In the genomic region with DNA sequence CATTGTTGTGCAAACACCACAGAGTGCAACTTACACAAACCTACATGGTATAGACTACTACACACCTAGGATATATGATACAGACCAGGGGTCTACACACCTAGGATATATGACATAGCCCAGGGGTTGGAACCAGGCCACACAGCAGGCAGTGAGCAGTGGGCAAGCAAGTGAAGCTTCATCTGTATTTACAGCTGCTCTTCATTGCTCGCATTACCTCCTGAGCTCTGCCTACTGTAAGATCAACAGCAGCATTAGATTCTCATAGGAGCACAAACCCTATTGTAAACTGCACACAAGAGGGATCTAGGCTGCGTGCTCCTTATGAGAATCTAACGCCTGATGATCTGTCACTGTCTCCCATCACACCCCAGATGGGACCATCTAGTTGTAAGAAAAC, we compare ENCODE assay signal across 25 cellular contexts. TPM values are rescaled to one million over a fixed set of nuclear protein-coding genes. Genes with fewer than 3 reads are reported as not detected.
DNase-seq lines count a peak whose midpoint lies in the region; ATAC-seq, FAIRE-seq and TF ChIP-seq lines count a peak whose summit lies in the region.
"Had no signal": no experiment of that assay in that cellular context is flagged by ENCODE, and none has a peak within 500 bp of the region (broad histone marks: within the 10 kb centered on the region; RNA-seq: fewer than 3 reads in every experiment).

No MANE protein-coding gene starts in this region.

- no peaks in the 10 kb centered on the region for H3K4me1 ChIP-seq in HEK293 (ENCODE audit: control insufficient read depth, insufficient read depth, low read length)
- no peaks in the 10 kb centered on the region for H3K4me1 ChIP-seq in K562 (replicated peaks in 1 of 2; ENCODE audit: control insufficient read depth in 2 of 2, insufficient read depth in 2 of 2, low read length in 2 of 2)
- H3K4me1 ChIP-seq: BE2C, BLaER1 had no signal

- no peak overlapping the region for H2AFZ ChIP-seq in K562 (ENCODE audit: low read depth, low read length)

- no peaks in the 10 kb centered on the region for H3K9me1 ChIP-seq in K562 (ENCODE audit: control insufficient read depth, insufficient read depth, low read length)

- H3K9ac ChIP-seq in K562 (ENCODE audit: insufficient read depth in 1 of 2, low read depth in 2 of 2, low read length in 2 of 2), result no peak overlapping the region
- H3K9ac ChIP-seq: BLaER1 had no signal

- H3K9me3 ChIP-seq in HEK293 (ENCODE audit: control insufficient read depth, insufficient read depth, low read depth, low read length), result no peaks in the 10 kb centered on the region
- no peaks in the 10 kb centered on the region for H3K9me3 ChIP-seq in K562 (replicated peaks; ENCODE audit: control insufficient read depth, insufficient read depth, low read depth, low read length)
- H3K9me3 ChIP-seq: BE2C, BLaER1 had no signal

- in situ Hi-C loops in K562 (cut with MboI), result no loop called here

- peak; percentile 11 for FAIRE-seq in K562 (lab: Jason Lieb, UNC)
- FAIRE-seq: A204.1, GM12878, GM12892, GM18507 had no signal

- BruUV-seq in K562 (replicated peaks; lab: Mats Ljungman, UMichigan), result no TSS peak

- no peak for TF ChIP-seq RAD21 in K562 (CRISPR knock-in tag; conservative IDR thresholded peaks at IDR 0.05 in 1 of 2, IDR thresholded peaks at IDR 0.05 in 1 of 2)

- CTCF ChIA-PET in HEK293 (lab: Yijun Ruan, JAX) (interaction anchor here (0.6 kb wide), 1 partner anchor 368 kb away, joined by 3 read pairs; no protein-coding TSS in a partner anchor), K562 (lab: Yijun Ruan, JAX; ENCODE audit: low intra/inter-chr PET ratio) (no interaction called here)

- no peak for DNase-seq in K562 (ENCODE audit: extremely low read depth in 1 of 4, low spot score in 3 of 4)
- no peak for DNase-seq in kidney tubule cell (ENCODE audit: low spot score)
- no peak for DNase-seq in NCI-H446 (lab: John Stamatoyannopoulos, UW)
- DNase-seq in effector CD4-positive, alpha-beta T cell, result no peak
- DNase-seq: 8988T; ACHN; BE2C; C1 segment of cervical spinal cord; CD4-positive, alpha-beta memory T cell; CD4-positive, CD25-positive, alpha-beta regulatory T cell; CD8-positive, alpha-beta memory T cell; COR-L47; DMS 273 treated with DMSO at 0.1 percent for 48 hours; DMS153; DMS53; DMS79; DND-41; EL; GDM1 had no signal

- intact Hi-C loops in K562 (cut with micrococcal nuclease), result no loop called here

- no peaks in the 10 kb centered on the region for H4K20me1 ChIP-seq in K562 (replicated peaks; ENCODE audit: control insufficient read depth, insufficient read depth, low read length)

- no peak for TF ChIP-seq CTCF in HEK293 (tag by site-specific recombination; IDR thresholded peaks at IDR 0.05)
- no peak for TF ChIP-seq CTCF in K562 (IDR thresholded peaks at IDR 0.05 in 2 of 3, conservative IDR thresholded peaks at IDR 0.05 in 1 of 3; ENCODE audit: insufficient read depth in 2 of 3, low read depth in 1 of 3, low read length in 3 of 3)

- no peak overlapping the region for H3K4me2 ChIP-seq in K562 (ENCODE audit: insufficient read depth, low read length)
- H3K4me2 ChIP-seq: BLaER1 had no signal

- H3K4me3 ChIP-seq in HEK293 (ENCODE audit: low read depth, low read length) (no peak overlapping the region), K562 (no peak overlapping the region)
- H3K4me3 ChIP-seq: BLaER1, GM12878 had no signal

- H3K36me3 ChIP-seq in HEK293 (ENCODE audit: control insufficient read depth in 2 of 2, insufficient read depth in 1 of 2, low read length in 2 of 2) (peaks cover 0 to 3% of the 10 kb centered on the region in 2 experiments; a peak in 2 of 3 replicates), K562 (ENCODE audit: control insufficient read depth, insufficient read depth, low read length) (peaks cover 7% of the 10 kb centered on the region; the same call in 1 of the 3 replicates)
- H3K36me3 ChIP-seq: BE2C had no signal

- no peak for ATAC-seq in K562
- ATAC-seq: GM12878 had no signal

- H3K79me2 ChIP-seq in K562 (ENCODE audit: control insufficient read depth, insufficient read depth, low read length), result 0 out of 3 replicates have a peak, but pooled peaks cover under 1% of the 10 kb centered on the region

- H3K27ac ChIP-seq in HEK293 (ENCODE audit: extremely low read depth, low read depth, low read length) (no peak overlapping the region), K562 (ENCODE audit: extremely low read depth, low read depth, low read length) (no peak overlapping the region)
- H3K27ac ChIP-seq: BLaER1 had no signal

- POLR2A ChIA-PET in HEK293 (lab: Yijun Ruan, JAX), result no interaction called here
- POLR2A ChIA-PET in K562 (lab: Yijun Ruan, JAX), result no interaction called here

- TF ChIP-seq POLR2A in K562 (conservative IDR thresholded peaks at IDR 0.05), result no peak

- whole genome bisulfite sequencing in K562 (ENCODE audit: insufficient coverage, low coverage, missing lambda C conversion rate), result 94% methylated on average over 3 of the region's 3 CpGs

- TF ChIP-seq EP300 in K562 (IDR thresholded peaks at IDR 0.05; ENCODE audit: low read length), result no peak

- H3K27me3 ChIP-seq in K562 (ENCODE audit: control insufficient read depth in 2 of 2, insufficient read depth in 2 of 2, low read length in 2 of 2), result no peaks in the 10 kb centered on the region
- H3K27me3 ChIP-seq: BE2C, BLaER1 had no signal

TF ChIP-seq in HEK293, 187 proteins besides CTCF, POLR2A, EP300 and RAD21:
- no peak for TF ChIP-seq ZNF677 (tag by site-specific recombination; IDR thresholded peaks at IDR 0.05)
- peak; percentile 98 for TF ChIP-seq ZNF610 (tag by site-specific recombination; IDR thresholded peaks at IDR 0.05; ENCODE audit: borderline replicate concordance)

TF ChIP-seq in K562, 482 proteins besides CTCF, POLR2A, EP300 and RAD21:
- TF ChIP-seq CEBPG (CRISPR knock-in tag; IDR thresholded peaks at IDR 0.05), result no peak
- TF ChIP-seq CEBPG (tag; conservative IDR thresholded peaks at IDR 0.05 in 1 of 2, IDR thresholded peaks at IDR 0.05 in 1 of 2), result 0 out of 4 replicates have a peak, but pooled peaks of 1 of the 2 experiments have one; percentile 18
- TF ChIP-seq FUS (optimal IDR thresholded peaks at IDR 0.05; ENCODE audit: low read depth, low read length), result no peak
- TF ChIP-seq DMBX1 (CRISPR knock-in tag; IDR thresholded peaks at IDR 0.05; ENCODE audit: borderline replicate concordance), result no peak
- no peak for TF ChIP-seq NEUROD1 (IDR thresholded peaks at IDR 0.05; ENCODE audit: borderline replicate concordance, low read depth, low read length, partially characterized antibody)
- no peak for TF ChIP-seq POLR2AphosphoS5 (IDR thresholded peaks at IDR 0.05; ENCODE audit: control insufficient read depth, insufficient read depth, low read depth, low read length)

RNA-seq across cellular contexts. Expression of gene AP3B1, which starts 56.6 kb away (rescaled TPM):
- total RNA-seq in K562 (2011; cell fraction: chromatin; rRNA removed; ENCODE audit: low replicate concordance), result 28.7 and 124 TPM in 2 replicates
- total RNA-seq in K562 (2011; cell fraction: nucleolus; rRNA removed), result 12.8 and 17.6 TPM in 2 replicates
- total RNA-seq in K562 (2011; cell fraction: nucleoplasm; rRNA removed), result 41.8 and 63.9 TPM in 2 replicates
- 33.4 and 34.1 TPM in 2 replicates for total RNA-seq in K562 (2014; rRNA removed)
- 55.7 and 65.6 TPM in 2 replicates for total RNA-seq in K562 (2014; rRNA removed; fragmentation: Illumina TruSeq; extraction: Trizol)
- 60.4 and 61.8 TPM in 2 replicates for total RNA-seq in K562 (2015; rRNA removed; fragmentation: Illumina TruSeq; extraction: Trizol)
- 42.2 and 42.8 TPM in 2 replicates for total RNA-seq in K562 (2021)
- polyA plus RNA-seq in K562 (2011; rRNA removed), result 51.4 and 55.6 TPM in 2 replicates
- 21.8 and 45.4 TPM in 2 replicates for polyA plus RNA-seq in K562 (2011; cell fraction: cytosol; rRNA removed)
- 20.3 and 36.5 TPM in 2 replicates for polyA plus RNA-seq in K562 (2011; cell fraction: nucleus; rRNA removed)
- polyA plus RNA-seq in K562 (2012), result 40.5 and 54.7 TPM in 2 replicates
- polyA plus RNA-seq in K562 (2014; fragmentation: Illumina TruSeq; extraction: Trizol), result 46.8 and 55.1 TPM in 2 replicates
- polyA plus RNA-seq in K562 (2014; fragmentation: Nextera tagmentation; extraction: Ambion mirVana), result 10 to 100 TPM; 21.1 to 30.9 TPM
- polyA plus RNA-seq in K562 (2014; rRNA removed), result 25.2 and 29.8 TPM in 2 replicates
- 94.2 and 106 TPM in 2 replicates for polyA minus RNA-seq in K562 (2011; rRNA and poly(A)+ RNA removed)
- polyA minus RNA-seq in K562 (2011; cell fraction: cytosol; rRNA and poly(A)+ RNA removed), result 27.1 and 30.8 TPM in 2 replicates
- 39.6 and 79.5 TPM in 2 replicates for polyA minus RNA-seq in K562 (2011; cell fraction: nucleus; rRNA and poly(A)+ RNA removed)
